ENCODE assay signal across 8 cellular contexts in genomic region chr4:119212964-119213606, GRCh38.
A peak's percentile ranks its signal among the peaks of the same experiment; 100 is the strongest.
DNase-seq lines count a peak whose midpoint lies in the region; ATAC-seq and TF ChIP-seq lines count a peak whose summit lies in the region.

No MANE protein-coding gene starts in this region.

- peak overlapping the region; percentile 86 for H3K4me3 ChIP-seq in WI38 (ENCODE audit: low read depth, low read length)

- ATAC-seq in HG03039 (IDR thresholded peaks at IDR 0.05; ENCODE audit: unreplicated experiment), result peak; percentile 49

- no peak for TF ChIP-seq CTCF in WI38 (IDR thresholded peaks at IDR 0.05; ENCODE audit: low read depth, low read length)

- peak; percentile 15 to 30 for DNase-seq in activated CD8-positive, alpha-beta memory T cell treated with anti-CD3 and anti-CD28 coated beads for 4 hours (ENCODE audit: low read depth in 2 of 2)
- no peak for DNase-seq in activated CD8-positive, alpha-beta memory T cell treated with anti-CD3 and anti-CD28 coated beads for 24 hours
- DNase-seq in NCI-H2171 (lab: John Stamatoyannopoulos, UW) (peak; percentile 28), cerebellar cortex (ENCODE audit: low spot score) (peak; percentile 84), islet precursor cell (peak; percentile 96)
- DNase-seq in stimulated activated CD4-positive, alpha-beta T cell treated with anti-CD3 and anti-CD28 coated beads, Interleukin-12 subunit alpha, Interleukin-12 subunit beta, amount 100 ng/mL, for 48 hours (ENCODE audit: low read depth in 2 of 3, low spot score in 1 of 3), result peak; percentile 43 to 65 (median 52)
